In genomic region chrX:6679988-6680387, GRCh38 we compare ENCODE assay signal across 26 cellular contexts.
"Had no signal": no experiment of that assay in that cellular context is flagged by ENCODE, and none has a peak within 500 bp of the region (broad histone marks: within the 10 kb centered on the region; RNA-seq: fewer than 3 reads in every experiment).

No MANE protein-coding gene starts in this region.

- H3K36me3 ChIP-seq: neural progenitor cell, ovary, right lobe of liver, sigmoid colon, stomach, thoracic aorta, thyroid gland, tibial nerve, upper lobe of left lung, vagina had no signal

- H3K4me3 ChIP-seq: neural progenitor cell, ovary, psoas muscle, right lobe of liver, sigmoid colon, stomach, thoracic aorta, thyroid gland, tibial nerve, upper lobe of left lung, vagina had no signal

- FAIRE-seq: small intestine, urothelium cell line had no signal

- H3K9me3 ChIP-seq: ovary, psoas muscle, right lobe of liver, sigmoid colon, stomach, thoracic aorta, thyroid gland, tibial nerve, upper lobe of left lung, vagina had no signal

- DNase-seq: natural killer cell; occipital lobe; ovary; posterior cingulate gyrus; psoas muscle; right cardiac atrium; right lobe of liver; sigmoid colon; small intestine; stimulated activated CD4-positive, alpha-beta T cell treated with anti-CD3 and anti-CD28 coated beads, Interleukin-15, amount 100 ng/mL, for 24 hours; stimulated activated CD4-positive, alpha-beta T cell treated with anti-CD3 and anti-CD28 coated beads, Interleukin-2, amount 100 ng/mL, for 24 hours; stimulated activated CD4-positive, alpha-beta T cell treated with anti-CD3 and anti-CD28 coated beads, Interleukin-2, amount 100 ng/mL, for 48 hours; stimulated activated CD4-positive, alpha-beta T cell treated with anti-CD3 and anti-CD28 coated beads, Interleukin-4, amount 100 ng/mL, for 24 hours; stimulated activated naive B cell treated with anti-CD40 and anti-IgM and Interleukin-4, amounts not matched to agents 10 μg/mL and 1 μg/mL and 100 μg/mL, for 72 hours; stimulated activated naive CD4-positive, alpha-beta T cell treated with Interleukin-2 at 50 U/mL for 16 hours; stomach; thyroid gland; trophoblast cell; upper lobe of left lung had no signal

- ATAC-seq: natural killer cell; psoas muscle; right cardiac atrium; right lobe of liver; stimulated activated effector memory CD8-positive, alpha-beta T cell treated with anti-CD3 and anti-CD28 coated beads, Interleukin-12 subunit alpha, Interleukin-12 subunit beta, amount 100 ng/mL, for 72 hours; stimulated activated naive B cell treated with anti-CD40 and anti-IgM and Interleukin-4, amounts not matched to agents 10 μg/mL and 1 μg/mL and 100 μg/mL, for 72 hours had no signal

- H3K4me1 ChIP-seq: neural progenitor cell, parathyroid adenoma, psoas muscle, right lobe of liver, sigmoid colon, thyroid gland, tibial nerve, upper lobe of left lung, vagina had no signal
